10 cellular contexts compared by ENCODE assay signal in the genomic region with DNA sequence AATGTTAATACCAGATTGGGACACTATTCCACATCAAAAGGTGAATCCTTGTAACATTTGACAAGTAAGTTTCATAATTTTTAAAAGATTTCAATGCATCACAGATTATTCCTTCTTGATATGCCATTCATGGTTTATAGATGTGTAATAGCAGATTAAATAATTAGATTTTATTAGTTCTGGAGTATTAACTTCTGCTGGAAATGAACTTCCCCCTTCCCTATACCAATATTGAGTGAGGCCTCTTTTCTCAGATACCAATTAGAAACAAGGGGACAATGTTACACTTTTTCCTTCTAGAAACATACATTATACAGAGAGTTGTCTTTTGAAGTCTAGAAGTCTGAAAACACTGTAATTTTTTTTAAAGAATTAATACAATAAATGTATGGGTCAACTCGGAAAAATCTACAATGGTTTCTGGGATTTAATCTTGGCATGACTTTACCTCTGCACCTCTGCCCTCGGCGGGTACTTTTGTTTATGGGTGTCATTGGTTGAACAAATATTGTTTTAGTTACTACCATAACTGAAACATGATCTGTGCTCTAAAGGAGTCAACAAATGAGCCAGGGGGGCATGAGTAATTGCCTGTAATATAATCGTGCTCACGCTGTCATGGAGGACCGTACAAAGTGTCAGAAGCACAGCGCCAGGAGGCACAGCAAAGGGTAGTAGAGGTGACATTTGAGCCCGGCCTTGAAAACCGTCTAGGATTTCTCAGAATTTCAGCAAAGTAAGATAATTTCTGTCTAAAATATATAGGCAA. TPM values are rescaled to one million over a fixed set of nuclear protein-coding genes. Genes with fewer than 3 reads are reported as not detected.
DNase-seq lines count a peak whose midpoint lies in the region; ATAC-seq and TF ChIP-seq lines count a peak whose summit lies in the region.
"Had no signal": no experiment of that assay in that cellular context is flagged by ENCODE, and none has a peak within 500 bp of the region (broad histone marks: within the 10 kb centered on the region; RNA-seq: fewer than 3 reads in every experiment).

No MANE protein-coding gene starts in this region.

- H3K27me3 Mint-ChIP-seq in nephron progenitor cell (ENCODE audit: low read depth, poor library complexity) = peaks cover 3% of the 10 kb centered on the region
- H3K27me3 Mint-ChIP-seq in natural killer cell (ENCODE audit: low read depth in 2 of 2) = no peaks in the 10 kb centered on the region
- no peaks in the 10 kb centered on the region for H3K27me3 Mint-ChIP-seq in activated CD4-positive, alpha-beta memory T cell treated with anti-CD3 and anti-CD28 coated beads, Interleukin-2, amount 10 ng/mL, durations not matched to agents 7 days and 5 days

- intact Hi-C loops in PC-3 (cut with micrococcal nuclease) (no loop called here), natural killer cell (cut with micrococcal nuclease) (no loop called here)

- no peaks in the 10 kb centered on the region for H3K9me3 ChIP-seq in PC-3 (ENCODE audit: low read length)
- H3K9me3 ChIP-seq: vagina had no signal

- peaks cover 55% of the 10 kb centered on the region for H3K36me3 Mint-ChIP-seq in nephron progenitor cell (ENCODE audit: low read depth)
- no peaks in the 10 kb centered on the region for H3K36me3 Mint-ChIP-seq in natural killer cell
- H3K36me3 Mint-ChIP-seq in activated CD4-positive, alpha-beta memory T cell treated with anti-CD3 and anti-CD28 coated beads, Interleukin-2, amount 10 ng/mL, durations not matched to agents 7 days and 5 days (ENCODE audit: low read depth) = peaks cover 45% of the 10 kb centered on the region

- DNase-seq in ELR (ENCODE audit: low read depth) (peak; percentile 43), NCI-H1436 (lab: John Stamatoyannopoulos, UW) (peak; percentile 81), PC-3 (peak; percentile 86), nephron progenitor cell (peak; percentile 31), natural killer cell (no peak), coronary artery (ENCODE audit: low spot score) (no peak)
- DNase-seq in activated CD4-positive, alpha-beta memory T cell treated with anti-CD3 and anti-CD28 coated beads, Interleukin-2, amount 10 ng/mL, durations not matched to agents 7 days and 5 days = no peak

- H3K27ac Mint-ChIP-seq in nephron progenitor cell (peak overlapping the region; percentile 91), natural killer cell (peak overlapping the region in 1 of 2 donors; percentile 84)
- no peak overlapping the region for H3K27ac Mint-ChIP-seq in activated CD4-positive, alpha-beta memory T cell treated with anti-CD3 and anti-CD28 coated beads, Interleukin-2, amount 10 ng/mL, durations not matched to agents 7 days and 5 days

- peak overlapping the region; percentile 18; the same call in 1 of the 2 replicates for H3K9ac ChIP-seq in PC-3 (ENCODE audit: low read length)

- no peaks in the 10 kb centered on the region for H3K9me2 ChIP-seq in PC-3 (replicated peaks; ENCODE audit: low read length)

- H3K36me3 ChIP-seq in PC-3 (ENCODE audit: low read depth, low read length) = no peaks in the 10 kb centered on the region
- H3K36me3 ChIP-seq: vagina had no signal

- POLR2A ChIA-PET in PC-3 (lab: Charles Lee; ENCODE audit: unreplicated experiment) = no interaction called here
- POLR2A ChIA-PET in activated CD4-positive, alpha-beta memory T cell treated with anti-CD3 and anti-CD28 coated beads, Interleukin-2, amount 10 ng/mL, durations not matched to agents 7 days and 5 days (lab: Charles Lee) = no interaction called here

- ATAC-seq in PC-3 (peak; percentile 94), HG02588 (IDR thresholded peaks at IDR 0.05; ENCODE audit: unreplicated experiment) (no peak), natural killer cell (no peak)

- H3K4me1 Mint-ChIP-seq in nephron progenitor cell = peaks cover 52% of the 10 kb centered on the region
- peaks cover 41 to 49% of the 10 kb centered on the region in 2 donors for H3K4me1 Mint-ChIP-seq in natural killer cell
- H3K4me1 Mint-ChIP-seq in activated CD4-positive, alpha-beta memory T cell treated with anti-CD3 and anti-CD28 coated beads, Interleukin-2, amount 10 ng/mL, durations not matched to agents 7 days and 5 days = peaks cover 58% of the 10 kb centered on the region

- H3K4me3 Mint-ChIP-seq in nephron progenitor cell = peak overlapping the region; percentile 29
- H3K4me3 Mint-ChIP-seq in natural killer cell = no peak overlapping the region
- H3K4me3 Mint-ChIP-seq in activated CD4-positive, alpha-beta memory T cell treated with anti-CD3 and anti-CD28 coated beads, Interleukin-2, amount 10 ng/mL, durations not matched to agents 7 days and 5 days = no peak overlapping the region

- H3K4me1 ChIP-seq in PC-3 (ENCODE audit: insufficient read depth, low read length) = peaks cover 12% of the 10 kb centered on the region
- H3K4me1 ChIP-seq: vagina had no signal

- BruUV-seq in PC-3 (replicated peaks; lab: Mats Ljungman, UMichigan) = no TSS peak

- TF ChIP-seq CTCF in PC-3 (conservative IDR thresholded peaks at IDR 0.05; ENCODE audit: low read depth, low read length) (no peak), nephron progenitor cell (IDR thresholded peaks at IDR 0.05) (no peak), natural killer cell (IDR thresholded peaks at IDR 0.05) (no peak), coronary artery (IDR thresholded peaks at IDR 0.05) (no peak)

- no peaks in the 10 kb centered on the region for H4K20me1 ChIP-seq in PC-3 (ENCODE audit: low read length)

- CTCF ChIA-PET in PC-3 (lab: Charles Lee) = no interaction called here
- CTCF ChIA-PET in activated CD4-positive, alpha-beta memory T cell treated with anti-CD3 and anti-CD28 coated beads, Interleukin-2, amount 10 ng/mL, durations not matched to agents 7 days and 5 days (lab: Charles Lee) = interaction anchor here (1.0 kb wide), 1 partner anchor 8 kb away, joined by 6 read pairs; a partner anchor contains a TSS

- H3K27me3 ChIP-seq in PC-3 (ENCODE audit: low read length) = no peaks in the 10 kb centered on the region
- H3K27me3 ChIP-seq: vagina had no signal

- H3K27ac ChIP-seq in PC-3 (ENCODE audit: low read length) = peak overlapping the region; percentile 75
- no peak overlapping the region for H3K27ac ChIP-seq in coronary artery
- H3K27ac ChIP-seq: vagina had no signal

- H3K4me2 ChIP-seq in PC-3 (ENCODE audit: low read length) = peak overlapping the region; percentile 56
- H3K4me2 ChIP-seq: smooth muscle cell had no signal

- no peak overlapping the region for H2AFZ ChIP-seq in PC-3 (ENCODE audit: low read length)

- peaks cover 50% of the 10 kb centered on the region for H3K79me2 ChIP-seq in PC-3 (ENCODE audit: low read length)

- peak overlapping the region; percentile 28; the same call in 1 of the 2 replicates for H3K4me3 ChIP-seq in PC-3 (ENCODE audit: low read length)
- H3K4me3 ChIP-seq in coronary artery = no peak overlapping the region
- H3K4me3 ChIP-seq: smooth muscle cell, vagina had no signal

- H3K9me3 Mint-ChIP-seq in nephron progenitor cell (peaks cover 16% of the 10 kb centered on the region), natural killer cell (no peaks in the 10 kb centered on the region)
- H3K9me3 Mint-ChIP-seq in activated CD4-positive, alpha-beta memory T cell treated with anti-CD3 and anti-CD28 coated beads, Interleukin-2, amount 10 ng/mL, durations not matched to agents 7 days and 5 days = no peaks in the 10 kb centered on the region

- no peaks in the 10 kb centered on the region for H3F3A ChIP-seq in PC-3 (ENCODE audit: low read length, unreplicated experiment)

RNA-seq across cellular contexts. Expression of a gene that starts 8.2 kb away (rescaled TPM):
- total RNA-seq in PC-3 (2014; rRNA removed) (7.4 and 9.5 TPM in 2 replicates), natural killer cell (10 to 100 TPM; 46.6 to 64.8 (median 57.1) TPM)
- total RNA-seq in activated CD4-positive, alpha-beta memory T cell treated with anti-CD3 and anti-CD28 coated beads, Interleukin-2, amount 10 ng/mL, durations not matched to agents 7 days and 5 days = 10 to 100 TPM; 41.1 to 44.9 TPM

Comparison
In these comparisons a context has a peak if more than half of its experiments do, and no peak if none do; other contexts are left out.
1. DNase-seq: peak in ELR (single experiment), NCI-H1436 (single experiment), PC-3 (single experiment) and nephron progenitor cell (single experiment); none in natural killer cell (single experiment), coronary artery (single experiment) and activated CD4-positive, alpha-beta memory T cell treated with anti-CD3 and anti-CD28 coated beads, Interleukin-2, amount 10 ng/mL, durations not matched to agents 7 days and 5 days (single experiment).